Comparison of ENCODE assay signal across 14 cellular contexts in the genomic region with DNA sequence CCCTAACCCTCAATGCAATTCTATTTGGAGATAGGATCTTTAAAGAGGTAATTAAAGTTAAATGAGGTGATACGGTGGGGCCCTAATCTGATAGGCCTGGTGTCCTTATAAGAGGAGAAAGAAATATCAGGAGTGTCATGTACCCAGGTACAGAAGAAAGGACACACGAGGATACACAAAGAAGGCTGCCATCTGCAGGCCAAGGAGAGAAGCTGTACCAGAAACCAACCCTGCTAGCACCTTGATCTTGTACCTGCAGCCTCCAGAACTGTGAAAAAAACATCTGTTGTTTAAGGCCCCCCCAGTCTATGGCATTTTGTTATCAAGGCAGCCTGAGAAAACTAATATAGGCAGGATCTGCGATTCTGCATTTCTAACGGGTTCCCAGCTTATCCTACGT. TPM values are rescaled to one million over a fixed set of nuclear protein-coding genes. Genes with fewer than 3 reads are reported as not detected.
A peak's percentile ranks its signal among the peaks of the same experiment; 100 is the strongest.
DNase-seq lines count a peak whose midpoint lies in the region; ATAC-seq, FAIRE-seq and TF ChIP-seq lines count a peak whose summit lies in the region.
"Had no signal": no experiment of that assay in that cellular context is flagged by ENCODE, and none has a peak within 500 bp of the region (broad histone marks: within the 10 kb centered on the region; RNA-seq: fewer than 3 reads in every experiment).

No MANE protein-coding gene starts in this region.

- no peaks in the 10 kb centered on the region for H3K36me3 ChIP-seq in DOHH2 (ENCODE audit: control insufficient read depth, low read length)
- H3K36me3 ChIP-seq: lower lobe of right lung, thyroid gland had no signal

- TF ChIP-seq RAD21 in A549 (conservative IDR thresholded peaks at IDR 0.05 in 1 of 2, IDR thresholded peaks at IDR 0.05 in 1 of 2) = no peak; a peak in 1 of 5 replicates

- no peak overlapping the region for H3K4me3 ChIP-seq in A549
- no peak overlapping the region for H3K4me3 ChIP-seq in DOHH2 (ENCODE audit: low read length)
- no peak overlapping the region for H3K4me3 ChIP-seq in cardiac fibroblast (replicated peaks in 1 of 2; ENCODE audit: low read depth in 2 of 2, low read length in 2 of 2)
- H3K4me3 ChIP-seq: lower lobe of right lung, thyroid gland had no signal

- no peaks in the 10 kb centered on the region for H3K79me2 ChIP-seq in DOHH2 (ENCODE audit: control insufficient read depth, low read length)

- no peak for TF ChIP-seq EP300 in A549 (IDR thresholded peaks at IDR 0.05)

- no peaks in the 10 kb centered on the region for H3K9me3 ChIP-seq in A549
- no peaks in the 10 kb centered on the region for H3K9me3 ChIP-seq in DOHH2 (ENCODE audit: control insufficient read depth, insufficient read depth, low read length)
- H3K9me3 ChIP-seq: lower lobe of right lung, thyroid gland had no signal

- no peak for FAIRE-seq in A549 (lab: Jason Lieb, UNC)

- no peaks in the 10 kb centered on the region for H3K27me3 ChIP-seq in DOHH2 (ENCODE audit: control insufficient read depth, low read length)
- H3K27me3 ChIP-seq: thyroid gland had no signal

- peak in 1 of 2 experiments; percentile 25 for DNase-seq in A549 (ENCODE audit: low read depth in 1 of 2, low spot score in 1 of 2)
- DNase-seq in NAMALWA (ENCODE audit: low spot score) = peak; percentile 50
- no peak for DNase-seq in cardiac fibroblast (ENCODE audit: low read depth in 2 of 2)
- no peak for DNase-seq in ecto neural progenitor cell (ENCODE audit: low spot score)
- DNase-seq in HuH-7.5 (ENCODE audit: low spot score) = no peak
- DNase-seq in KG1 (lab: John Stamatoyannopoulos, UW) = no peak
- DNase-seq: activated CD8-positive, alpha-beta memory T cell treated with anti-CD3 and anti-CD28 coated beads, Interleukin-2, amount 50 U/mL, for 48 hours; DMS79 treated with DMSO at 0.1 percent for 48 hours; GOT3; lower lobe of right lung; NCI-H1930; thyroid gland had no signal

- POLR2A ChIA-PET in A549 (lab: Yijun Ruan, JAX) = no interaction called here

- 41% methylated on average over 5 of the region's 5 CpGs for WGBS in A549 (ENCODE audit: missing lambda C conversion rate)

- no peak overlapping the region for H3K27ac ChIP-seq in A549
- no peak overlapping the region for H3K27ac ChIP-seq in DOHH2 (ENCODE audit: low read depth, low read length)
- H3K27ac ChIP-seq: lower lobe of right lung, thyroid gland had no signal

- no peaks in the 10 kb centered on the region for H4K20me1 ChIP-seq in DOHH2 (ENCODE audit: control insufficient read depth, insufficient read depth, low read depth, low read length)

- H3K4me2 ChIP-seq in A549 = no peak overlapping the region
- H3K4me2 ChIP-seq in DOHH2 (ENCODE audit: low read length) = no peak overlapping the region

- ATAC-seq in A549 (no peak), HG02852 (IDR thresholded peaks at IDR 0.05; ENCODE audit: unreplicated experiment) (no peak)
- ATAC-seq: lower lobe of right lung had no signal

- TF ChIP-seq CTCF in A549 (IDR thresholded peaks at IDR 0.05) (peak; percentile 18; the same call in 2 of the 3 replicates), DOHH2 (IDR thresholded peaks at IDR 0.05; ENCODE audit: low read depth, low read length, poor library complexity, severe bottlenecking) (peak; percentile 67), cardiac fibroblast (IDR thresholded peaks at IDR 0.05; ENCODE audit: low read depth, low read length) (peak; percentile 15)

- CTCF ChIA-PET in A549 (lab: Yijun Ruan, JAX) = interaction anchor here (0.9 to 3.7 kb wide), 3 partner anchors 9 to 278 kb away, joined by 5 to 25 read pairs (median 5); no protein-coding TSS in a partner anchor

- H3F3A ChIP-seq in DOHH2 (ENCODE audit: control insufficient read depth, insufficient read depth) = no peaks in the 10 kb centered on the region

- no peak for TF ChIP-seq POLR2A in A549 (IDR thresholded peaks at IDR 0.05; ENCODE audit: low read length)

- H3K9me2 ChIP-seq in DOHH2 (replicated peaks; ENCODE audit: control insufficient read depth, low read length) = no peaks in the 10 kb centered on the region

- H3K4me1 ChIP-seq in A549 = no peaks in the 10 kb centered on the region
- no peaks in the 10 kb centered on the region for H3K4me1 ChIP-seq in DOHH2 (ENCODE audit: control insufficient read depth, low read length)
- H3K4me1 ChIP-seq: lower lobe of right lung, thyroid gland had no signal

TF ChIP-seq in A549, 52 proteins besides CTCF, POLR2A, EP300 and RAD21:
- no peak for TF ChIP-seq ZC3H11A (IDR thresholded peaks at IDR 0.05)
- TF ChIP-seq HEYL (CRISPR knock-in tag; IDR thresholded peaks at IDR 0.05) = no peak
- TF ChIP-seq MAFK (IDR thresholded peaks at IDR 0.05; ENCODE audit: partially characterized antibody) = no peak

RNA-seq across cellular contexts. Expression of a gene that starts 44.2 kb away (rescaled TPM):
- 131 and 134 TPM in 2 replicates for polyA plus RNA-seq in A549 (2011; rRNA removed)
- polyA plus RNA-seq in A549 (2012; cell fraction: cytosol; rRNA removed) = 51.5 and 63.0 TPM in 2 replicates
- polyA plus RNA-seq in A549 (2012; cell fraction: nucleus; rRNA removed) = 31.2 and 42.9 TPM in 2 replicates
- polyA plus RNA-seq in A549 (2017; fragmentation: RNase III; extraction: RNeasy Plus Mini Kit Qiagen cat#74134 plus additional on column Dnase treatment) = 53.4 to 58.0 TPM (median 57.3 TPM) in 3 replicates
- 94.2 and 119 TPM in 2 replicates for polyA minus RNA-seq in A549 (2011; rRNA and poly(A)+ RNA removed)

RNA-seq across cellular contexts. Expression of a gene that starts 54.6 kb away (rescaled TPM):
- polyA plus RNA-seq in A549 (2011; rRNA removed) (not detected in 2 replicates), A549 (2017; fragmentation: RNase III; extraction: RNeasy Plus Mini Kit Qiagen cat#74134 plus additional on column Dnase treatment) (not detected in 3 replicates)
- polyA plus RNA-seq in A549 (2012; cell fraction: cytosol; rRNA removed) = not detected in 2 replicates
- polyA plus RNA-seq in A549 (2012; cell fraction: nucleus; rRNA removed) = not detected in 2 replicates
- not detected in 2 replicates for polyA minus RNA-seq in A549 (2011; rRNA and poly(A)+ RNA removed)

Comparison
In these comparisons a context has a peak if more than half of its experiments do, and no peak if none do; other contexts are left out.
1. CTCF ChIP-seq: peak in every context shown above with its lines; median percentile 67 in DOHH2; 18 in A549; 15 in cardiac fibroblast.